Comparison of ENCODE assay signal across 15 cellular contexts in genomic region chr13:110556224-110556606, GRCh38. TPM values are rescaled to one million over a fixed set of nuclear protein-coding genes. Genes with fewer than 3 reads are reported as not detected.
A peak's percentile ranks its signal among the peaks of the same experiment; 100 is the strongest.
DNase-seq lines count a peak whose midpoint lies in the region; ATAC-seq and TF ChIP-seq lines count a peak whose summit lies in the region.
"Had no signal": no experiment of that assay in that cellular context is flagged by ENCODE, and none has a peak within 500 bp of the region (broad histone marks: within the 10 kb centered on the region; RNA-seq: fewer than 3 reads in every experiment).

No MANE protein-coding gene starts in this region.

- H3K27ac Mint-ChIP-seq in type B pancreatic cell = peak overlapping the region; percentile 85
- H3K27ac Mint-ChIP-seq: T-helper 17 cell had no signal

- peaks cover 88% of the 10 kb centered on the region for H3K79me2 ChIP-seq in Loucy (ENCODE audit: insufficient read depth, low read length)

- no peaks in the 10 kb centered on the region for H4K20me1 ChIP-seq in Loucy (ENCODE audit: insufficient read depth, low read length, poor library complexity, severe bottlenecking)

- H3K4me3 ChIP-seq in Loucy (ENCODE audit: low read length, poor library complexity, severe bottlenecking) = no peak overlapping the region
- H3K4me3 ChIP-seq in endocrine pancreas (ENCODE audit: control insufficient read depth, insufficient read depth, low read length) = no peak overlapping the region
- no peak overlapping the region for H3K4me3 ChIP-seq in muscle layer of duodenum (ENCODE audit: low read depth in 1 of 2, low read length in 2 of 2)
- H3K4me3 ChIP-seq: smooth muscle cell had no signal

- H3K9me3 ChIP-seq in Loucy (ENCODE audit: insufficient read depth, low read depth, low read length) (0 out of 2 replicates have a peak, but pooled peaks cover 6% of the 10 kb centered on the region), endocrine pancreas (ENCODE audit: control insufficient read depth, low read length) (no peaks in the 10 kb centered on the region), muscle layer of duodenum (ENCODE audit: control insufficient read depth in 1 of 2, low read length in 2 of 2) (no peaks in the 10 kb centered on the region)

- H3K4me2 ChIP-seq in Loucy (ENCODE audit: low read depth, low read length, poor library complexity, severe bottlenecking) = peak overlapping the region; percentile 30
- H3K4me2 ChIP-seq: smooth muscle cell had no signal

- no peaks in the 10 kb centered on the region for H3K27me3 ChIP-seq in Loucy (ENCODE audit: insufficient read depth, low read length, poor library complexity, severe bottlenecking)
- H3K27me3 ChIP-seq in endocrine pancreas (ENCODE audit: control insufficient read depth, insufficient read depth, low read length) = no peaks in the 10 kb centered on the region
- no peaks in the 10 kb centered on the region for H3K27me3 ChIP-seq in muscle layer of duodenum (ENCODE audit: low read depth, low read length)

- H3K4me3 Mint-ChIP-seq in type B pancreatic cell = peak overlapping the region; percentile 47
- H3K4me3 Mint-ChIP-seq: naive thymus-derived CD4-positive, alpha-beta T cell; T-helper 17 cell had no signal

- H3F3A ChIP-seq in Loucy (ENCODE audit: low read depth) = no peaks in the 10 kb centered on the region

- H3K9ac ChIP-seq in Loucy (ENCODE audit: low read depth, low read length, poor library complexity, severe bottlenecking) = no peak overlapping the region
- peak overlapping the region; percentile 55 for H3K9ac ChIP-seq in endocrine pancreas (ENCODE audit: control insufficient read depth, insufficient read depth, low read length)

- no peaks in the 10 kb centered on the region for H3K9me3 Mint-ChIP-seq in type B pancreatic cell

- no peaks in the 10 kb centered on the region for H3K9me2 ChIP-seq in Loucy (replicated peaks; ENCODE audit: low read depth, low read length)

- peaks cover 6% of the 10 kb centered on the region for H3K27me3 Mint-ChIP-seq in type B pancreatic cell
- H3K27me3 Mint-ChIP-seq: T-helper 17 cell had no signal

- H3K4me1 ChIP-seq in Loucy (ENCODE audit: insufficient read depth, low read length, poor library complexity, severe bottlenecking) = peaks cover 18% of the 10 kb centered on the region
- peaks cover 10% of the 10 kb centered on the region for H3K4me1 ChIP-seq in endocrine pancreas (ENCODE audit: control insufficient read depth, insufficient read depth, low read length)
- peaks cover 4 to 7% of the 10 kb centered on the region in 2 donors for H3K4me1 ChIP-seq in muscle layer of duodenum (ENCODE audit: control insufficient read depth in 1 of 2, insufficient read depth in 2 of 2, low read length in 2 of 2)

- ATAC-seq in GM19463 (IDR thresholded peaks at IDR 0.05; ENCODE audit: unreplicated experiment) = no peak
- ATAC-seq in HG02798 (IDR thresholded peaks at IDR 0.05; ENCODE audit: poor library complexity, unreplicated experiment) = no peak
- ATAC-seq: T-helper 17 cell had no signal

- no peaks in the 10 kb centered on the region for H3K36me3 Mint-ChIP-seq in type B pancreatic cell

- peak overlapping the region; percentile 23 for H3K27ac ChIP-seq in muscle layer of duodenum (ENCODE audit: low read length)

- TF ChIP-seq CTCF in Loucy (conservative IDR thresholded peaks at IDR 0.05; ENCODE audit: low read length) (no peak), type B pancreatic cell (conservative IDR thresholded peaks at IDR 0.05) (no peak)

- DNase-seq in type B pancreatic cell (ENCODE audit: extremely low spot score, unreplicated experiment) (no peak), cerebellum (ENCODE audit: low spot score) (no peak)
- DNase-seq: activated CD4-positive, alpha-beta T cell treated with anti-CD3 and anti-CD28 coated beads, Interleukin-2, amount 50 U/mL, for 4 hours; activated T-cell treated with anti-CD3 and anti-CD28 coated beads for 4 hours; amniotic stem cell; naive thymus-derived CD4-positive, alpha-beta T cell; NCI-H1436; stimulated activated CD4-positive, alpha-beta T cell treated with anti-CD3 and anti-CD28 coated beads, Interleukin-4, amount 100 ng/mL, for 4 hours; T-helper 17 cell had no signal

- no peaks in the 10 kb centered on the region for H3K36me3 ChIP-seq in Loucy (ENCODE audit: insufficient read depth, low read length)
- H3K36me3 ChIP-seq in endocrine pancreas (ENCODE audit: control insufficient read depth, insufficient read depth, low read length) = no peaks in the 10 kb centered on the region
- peaks cover 3 to 8% of the 10 kb centered on the region in 2 donors for H3K36me3 ChIP-seq in muscle layer of duodenum (ENCODE audit: control insufficient read depth in 1 of 2, insufficient read depth in 2 of 2, low read length in 2 of 2)

- peaks cover 29% of the 10 kb centered on the region for H3K4me1 Mint-ChIP-seq in type B pancreatic cell (ENCODE audit: unreplicated experiment)

- H2AFZ ChIP-seq in Loucy (ENCODE audit: low read length) = no peak overlapping the region

RNA-seq across cellular contexts. Expression of gene RAB20, which starts 5.3 kb away (rescaled TPM):
- total RNA-seq in type B pancreatic cell (ENCODE audit: low replicate concordance) (6.4 and 9.1 TPM in 2 replicates), cerebellum (1.9 TPM)

RNA-seq across cellular contexts. Expression of gene NAXD, which starts 59.1 kb away (rescaled TPM):
- 38.8 and 39.5 TPM in 2 replicates for total RNA-seq in type B pancreatic cell (ENCODE audit: low replicate concordance)
- total RNA-seq in cerebellum = 22.9 TPM
